ENCODE assay signal across 8 cellular contexts in the genomic region with DNA sequence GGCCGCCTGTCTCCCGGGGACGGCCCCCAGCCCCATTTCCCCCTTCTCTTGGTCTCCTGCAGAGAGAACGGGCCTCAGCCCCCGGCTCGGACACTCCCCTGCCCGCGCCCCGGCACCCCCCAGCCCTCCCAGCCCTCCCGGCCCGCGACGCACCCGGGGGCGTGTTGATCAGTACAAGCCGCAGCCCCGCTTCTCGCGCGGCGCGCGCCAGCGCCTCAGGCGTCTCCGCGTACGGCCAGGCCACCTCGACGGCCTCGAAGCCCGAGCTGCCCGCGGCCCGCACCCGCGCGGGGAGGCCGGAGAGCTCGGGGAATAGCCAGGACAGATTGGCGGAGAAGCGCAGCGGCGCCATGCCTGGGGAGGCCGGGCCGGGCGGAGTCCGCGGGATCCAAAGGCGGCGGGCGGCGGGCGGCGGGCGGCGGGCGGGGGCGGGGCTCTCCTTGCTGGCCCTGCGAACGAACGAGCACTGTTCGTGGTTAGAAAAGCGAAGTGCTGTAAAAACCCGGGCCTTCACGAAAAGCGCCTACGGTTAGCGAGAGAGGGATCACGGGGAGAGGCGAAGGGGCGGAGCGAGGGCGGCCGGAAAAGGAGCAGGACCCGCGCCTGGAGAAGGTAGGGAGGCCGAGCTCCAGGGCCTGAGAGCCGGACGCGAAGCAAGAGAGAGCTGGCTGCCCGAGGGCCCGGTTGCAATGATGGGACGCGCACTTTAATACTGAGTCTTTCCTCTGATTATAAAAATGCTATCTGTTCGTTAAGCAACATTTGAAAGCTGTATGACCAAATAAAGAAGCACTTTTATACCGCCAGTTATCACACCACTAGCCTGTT. TPM values are rescaled to one million over a fixed set of nuclear protein-coding genes. Genes with fewer than 3 reads are reported as not detected.
DNase-seq lines count a peak whose midpoint lies in the region; ATAC-seq and TF ChIP-seq lines count a peak whose summit lies in the region.

A gene with protein sequence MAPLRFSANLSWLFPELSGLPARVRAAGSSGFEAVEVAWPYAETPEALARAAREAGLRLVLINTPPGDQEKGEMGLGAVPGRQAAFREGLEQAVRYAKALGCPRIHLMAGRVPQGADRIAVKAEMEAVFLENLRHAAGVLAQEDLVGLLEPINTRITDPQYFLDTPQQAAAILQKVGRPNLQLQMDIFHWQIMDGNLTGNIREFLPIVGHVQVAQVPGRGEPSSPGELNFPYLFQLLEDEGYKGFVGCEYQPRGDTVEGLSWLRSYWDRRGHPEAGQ (minus strand): TSS at position 490 of the 828 bp plus-strand sequence. CDS start 138 bp downstream, at position 352.

- H3K27ac ChIP-seq in DND-41 (ENCODE audit: low read length) = peak within 1 kb of the TSS; percentile 88
- peak within 1 kb of the TSS; percentile 77 for H3K27ac ChIP-seq in HUES48 (ENCODE audit: low read depth, low read length)

- H3K9me3 ChIP-seq in DND-41 (ENCODE audit: insufficient read depth, low read length, severe bottlenecking) = no peaks in the 10 kb centered on the region
- no peaks in the 10 kb centered on the region for H3K9me3 ChIP-seq in HUES48 (ENCODE audit: control insufficient read depth, insufficient read depth, low read length)

- H2AFZ ChIP-seq in DND-41 (ENCODE audit: low read depth, low read length) = peak within 1 kb of the TSS; percentile 82

- H3K9me3 Mint-ChIP-seq in natural killer cell = no peaks in the 10 kb centered on the region

- peak; percentile 85 for ATAC-seq in DND-41 (ENCODE audit: insufficient read depth, low read depth)
- ATAC-seq in natural killer cell = peak; percentile 72 to 77 (median 76)

- peaks cover 19% of the 10 kb centered on the region for H3K79me2 ChIP-seq in DND-41 (ENCODE audit: insufficient read depth, low read length)

- TF ChIP-seq CTCF in DND-41 (IDR thresholded peaks at IDR 0.05; ENCODE audit: borderline replicate concordance, extremely low read depth, low read length, poor library complexity, severe bottlenecking) (no peak), fibroblast of the aortic adventitia (IDR thresholded peaks at IDR 0.05; ENCODE audit: insufficient read depth, low read length) (no peak), natural killer cell (IDR thresholded peaks at IDR 0.05) (no peak)

- H3K4me1 ChIP-seq in DND-41 (ENCODE audit: insufficient read depth, low read length) (peaks cover 27% of the 10 kb centered on the region), HUES48 (ENCODE audit: control insufficient read depth, insufficient read depth, low read length) (peaks cover 13% of the 10 kb centered on the region)

- H3K4me3 Mint-ChIP-seq in natural killer cell = peak within 1 kb of the TSS; percentile 93

- H3K27me3 Mint-ChIP-seq in natural killer cell (ENCODE audit: low read depth in 2 of 2) = peaks cover 23 to 33% of the 10 kb centered on the region in 2 donors

- intact Hi-C loops in natural killer cell (cut with micrococcal nuclease) = no loop called here

- peak within 1 kb of the TSS; percentile 91 for H3K4me2 ChIP-seq in DND-41 (ENCODE audit: insufficient read depth, low read length)

- peaks cover 20 to 21% of the 10 kb centered on the region in 2 donors for H3K4me1 Mint-ChIP-seq in natural killer cell

- peaks cover 8% of the 10 kb centered on the region for H3K36me3 Mint-ChIP-seq in natural killer cell

- no peaks in the 10 kb centered on the region; the same call in 1 of the 2 replicates for H4K20me1 ChIP-seq in DND-41 (ENCODE audit: insufficient read depth, low read length)

- H3K9ac ChIP-seq in DND-41 (ENCODE audit: low read depth, low read length) (peak within 1 kb of the TSS; percentile 80), HUES48 (ENCODE audit: low read depth, low read length) (peak within 1 kb of the TSS; percentile 55)

- DNase-seq in DND-41 (peak; percentile 89), RKO (ENCODE audit: low spot score) (peak; percentile 88), fibroblast of the aortic adventitia (ENCODE audit: low read depth) (peak; percentile 86), natural killer cell (peak; percentile 35), cortex of kidney (lab: John Stamatoyannopoulos, UW) (no peak)
- peak; percentile 87 for DNase-seq in activated effector memory CD4-positive, alpha-beta T cell treated with anti-CD3 and anti-CD28 coated beads, Interleukin-2, amount 50 U/mL, for 16 hours
- DNase-seq in stimulated activated naive CD4-positive, alpha-beta T cell treated with Interleukin-2 at 50 U/mL for 16 hours (lab: John Stamatoyannopoulos, UW) = peak; percentile 69

- H3K36me3 ChIP-seq in DND-41 (ENCODE audit: insufficient read depth, low read length) (peaks cover 38% of the 10 kb centered on the region), HUES48 (ENCODE audit: control insufficient read depth, insufficient read depth, low read length) (peaks cover 33% of the 10 kb centered on the region)

- H3K27me3 ChIP-seq in DND-41 (ENCODE audit: insufficient read depth, low read length, poor library complexity) = no peaks in the 10 kb centered on the region
- H3K27me3 ChIP-seq in HUES48 (ENCODE audit: control insufficient read depth, insufficient read depth, low read length) = no peaks in the 10 kb centered on the region

- H3K4me3 ChIP-seq in DND-41 (ENCODE audit: low read depth in 1 of 2, low read length in 2 of 2) (peak within 1 kb of the TSS; percentile 44 to 58), HUES48 (ENCODE audit: low read depth, low read length) (peak within 1 kb of the TSS; percentile 70), fibroblast of the aortic adventitia (ENCODE audit: low read depth, low read length) (peak within 1 kb of the TSS; percentile 64)

- peak within 1 kb of the TSS; percentile 68 to 74 for H3K27ac Mint-ChIP-seq in natural killer cell

RNA-seq across cellular contexts. Expression of the gene that starts here (rescaled TPM):
- total RNA-seq in fibroblast of the aortic adventitia (ENCODE audit: low replicate concordance) (24.0 and 33.2 TPM in 2 replicates), natural killer cell (10 to 100 TPM in 1 of 3 donors, 1 to 10 TPM in 2; 7.0 to 14.2 (median 8.6) TPM)
